9 cellular contexts compared by ENCODE assay signal in genomic region chr19:52600639-52601024, GRCh38. TPM values are rescaled to one million over a fixed set of nuclear protein-coding genes. Genes with fewer than 3 reads are reported as not detected.
DNase-seq lines count a peak whose midpoint lies in the region; ATAC-seq, FAIRE-seq and TF ChIP-seq lines count a peak whose summit lies in the region.
"Had no signal": no experiment of that assay in that cellular context is flagged by ENCODE, and none has a peak within 500 bp of the region (broad histone marks: within the 10 kb centered on the region; RNA-seq: fewer than 3 reads in every experiment).

No MANE protein-coding gene starts in this region.

- H3K36me3 ChIP-seq in MM.1S (replicated peaks; ENCODE audit: insufficient read depth, low read length): no peaks in the 10 kb centered on the region
- no peaks in the 10 kb centered on the region for H3K36me3 ChIP-seq in GM12878 (ENCODE audit: control insufficient read depth in 2 of 2, insufficient read depth in 2 of 2, low read length in 1 of 2)
- H3K36me3 ChIP-seq in liver (ENCODE audit: control insufficient read depth in 4 of 4, insufficient read depth in 3 of 4, low read depth in 1 of 4, low read length in 3 of 4): peaks cover 0 to 7% (median 3%) of the 10 kb centered on the region in 4 donors
- peaks cover 12 to 16% (median 15%) of the 10 kb centered on the region in 3 donors for H3K36me3 ChIP-seq in tibial artery

- CTCF ChIA-PET in GM12878 (lab: Yijun Ruan, JAX): no interaction called here

- no peak for TF ChIP-seq POLR2A in GM12878 (IDR thresholded peaks at IDR 0.05; ENCODE audit: low read depth, low read length)

- in situ Hi-C loops in GM12878 (cut with MboI): no loop called here

- SMC1A ChIA-PET in GM12878 (lab: Charles Lee; ENCODE audit: uncharacterized antibody, unreplicated experiment): no interaction called here

- H3K79me2 ChIP-seq in MM.1S (ENCODE audit: low read length): no peaks in the 10 kb centered on the region
- no peaks in the 10 kb centered on the region for H3K79me2 ChIP-seq in GM12878 (ENCODE audit: control insufficient read depth, insufficient read depth, low read length)

- no peak for TF ChIP-seq EP300 in GM12878 (IDR thresholded peaks at IDR 0.05; ENCODE audit: borderline replicate concordance in 1 of 2, control insufficient read depth in 1 of 2, low read depth in 2 of 2, low read length in 2 of 2)

- H3K4me1 ChIP-seq in MM.1S (ENCODE audit: low read length) (no peaks in the 10 kb centered on the region), GM12878 (ENCODE audit: control insufficient read depth, insufficient read depth, low read length) (no peaks in the 10 kb centered on the region), liver (ENCODE audit: control insufficient read depth in 4 of 4, insufficient read depth in 4 of 4, low read length in 3 of 4) (peaks cover 0 to 11% (median 1%) of the 10 kb centered on the region in 4 donors), tibial artery (peaks cover 0 to 32% (median 12%) of the 10 kb centered on the region in 4 donors)

- POLR2A ChIA-PET in GM12878 (lab: Charles Lee): interaction anchor here (0.7 kb wide), 1 partner anchor 326 kb away, joined by 4 read pairs; no protein-coding TSS in a partner anchor

- no peak overlapping the region; the same call in 1 of the 2 replicates for H2AFZ ChIP-seq in MM.1S (ENCODE audit: low read length)
- peak overlapping the region; percentile 74 for H2AFZ ChIP-seq in GM12878 (ENCODE audit: control insufficient read depth, low read depth, low read length)

- FAIRE-seq in GM12878 (lab: Jason Lieb, UNC): no peak
- FAIRE-seq: G401.6 had no signal

- H3K27me3 ChIP-seq in MM.1S (replicated peaks; ENCODE audit: insufficient read depth, low read length): no peaks in the 10 kb centered on the region
- no peaks in the 10 kb centered on the region for H3K27me3 ChIP-seq in GM12878 (replicated peaks in 1 of 2; ENCODE audit: control insufficient read depth in 2 of 2, insufficient read depth in 2 of 2, low read length in 1 of 2)
- H3K27me3 ChIP-seq in liver (ENCODE audit: control insufficient read depth in 4 of 4, insufficient read depth in 4 of 4, low read length in 3 of 4): no peaks in the 10 kb centered on the region
- H3K27me3 ChIP-seq in tibial artery: no peaks in the 10 kb centered on the region

- ATAC-seq in GM12878 (peak; percentile 50), HG03520 (IDR thresholded peaks at IDR 0.05; ENCODE audit: unreplicated experiment) (no peak)

- no TSS peak for BruUV-seq in GM12878 (replicated peaks; lab: Mats Ljungman, UMichigan)

- TF ChIP-seq CTCF in MM.1S (IDR thresholded peaks at IDR 0.05; ENCODE audit: low read length) (no peak), GM12878 (IDR thresholded peaks at IDR 0.05 in 2 of 3, conservative IDR thresholded peaks at IDR 0.05 in 1 of 3; ENCODE audit: control insufficient read depth in 2 of 3, extremely low read depth in 1 of 3, insufficient read depth in 1 of 3, low read depth in 3 of 3, low read length in 3 of 3) (no peak), liver (IDR thresholded peaks at IDR 0.05; ENCODE audit: low read depth, low read length, missing input control) (no peak), tibial artery (IDR thresholded peaks at IDR 0.05) (no peak)

- H3K4me2 ChIP-seq in MM.1S (ENCODE audit: low read depth, low read length) (peak overlapping the region; percentile 60; the same call in 1 of the 2 replicates), GM12878 (ENCODE audit: control insufficient read depth, insufficient read depth) (peak overlapping the region; percentile 65)

- WGBS in GM12878 (ENCODE audit: insufficient coverage, insufficient replicate concordance, low lambda C conversion rate, missing lambda C conversion rate): 3% methylated on average over 15 of the region's 15 CpGs
- WGBS in liver: 7% methylated on average over 15 of the region's 15 CpGs

- H3K4me3 ChIP-seq in MM.1S (ENCODE audit: low read length) (peak overlapping the region; percentile 63), GM12878 (peak overlapping the region; percentile 64), liver (ENCODE audit: low read depth in 1 of 3, low read length in 3 of 3) (peak overlapping the region; percentile 35 to 70 (median 58)), tibial artery (peak overlapping the region; percentile 59 to 64)

- H4K20me1 ChIP-seq in MM.1S (ENCODE audit: insufficient read depth, low read length) (no peaks in the 10 kb centered on the region), GM12878 (ENCODE audit: control insufficient read depth, insufficient read depth) (no peaks in the 10 kb centered on the region)

- intact Hi-C loops in GM12878 (cut with micrococcal nuclease; ENCODE audit: unreplicated experiment) (loop anchor here (5.0 kb wide), 1 partner anchor 92 kb away; no protein-coding TSS in a partner anchor), tibial artery (cut with DNase I; ENCODE audit: low total_unique reads) (loop anchor here (5.0 kb wide), 1 partner anchor 37 kb away; the partner anchor contains the start of gene ZNF83)

- no peak overlapping the region for H3K27ac ChIP-seq in MM.1S (ENCODE audit: low read length)
- H3K27ac ChIP-seq in GM12878 (ENCODE audit: control insufficient read depth, insufficient read depth): no peak overlapping the region
- no peak overlapping the region for H3K27ac ChIP-seq in liver (ENCODE audit: low read depth in 1 of 2, low read length in 2 of 2)
- peak overlapping the region; percentile 77 to 87 for H3K27ac ChIP-seq in tibial artery

- no peaks in the 10 kb centered on the region for H3K9me3 ChIP-seq in MM.1S (replicated peaks; ENCODE audit: insufficient read depth, low read length)
- H3K9me3 ChIP-seq in GM12878 (replicated peaks; ENCODE audit: control insufficient read depth, insufficient read depth, low read length): peaks cover 11% of the 10 kb centered on the region
- peaks cover 7 to 20% (median 17%) of the 10 kb centered on the region in 4 donors for H3K9me3 ChIP-seq in liver (ENCODE audit: control insufficient read depth in 4 of 4, low read length in 3 of 4)
- no peaks in the 10 kb centered on the region for H3K9me3 ChIP-seq in tibial artery

- TF ChIP-seq RAD21 in GM12878 (IDR thresholded peaks at IDR 0.05; ENCODE audit: insufficient read depth, low read depth, low read length) (no peak), liver (IDR thresholded peaks at IDR 0.05) (no peak)

- H3K9me2 ChIP-seq in MM.1S (replicated peaks; ENCODE audit: insufficient read depth, low read length): no peaks in the 10 kb centered on the region

- DNase-seq in activated CD8-positive, alpha-beta memory T cell treated with anti-CD3 and anti-CD28 coated beads, Interleukin-2, amount 50 U/mL, for 4 hours: peak; percentile 19
- DNase-seq in activated CD8-positive, alpha-beta memory T cell treated with anti-CD3 and anti-CD28 coated beads, Interleukin-2, amount 50 U/mL, for 48 hours: no peak
- no peak for DNase-seq in MM.1S
- DNase-seq in GM12878 (ENCODE audit: low read depth, low spot score): no peak
- DNase-seq in tibial artery: peak in 1 of 2 donors; percentile 28
- DNase-seq in retina: no peak

- no peak overlapping the region for H3K9ac ChIP-seq in MM.1S (ENCODE audit: low read length)
- peak overlapping the region; percentile 31; the same call in 1 of the 2 replicates for H3K9ac ChIP-seq in GM12878 (ENCODE audit: control insufficient read depth, insufficient read depth, low read length)
- no peak overlapping the region for H3K9ac ChIP-seq in liver (ENCODE audit: low read depth in 1 of 2, low read length in 2 of 2)

- RAD21 ChIA-PET in GM12878 (lab: Charles Lee; ENCODE audit: unreplicated experiment): interaction anchor here (1.9 kb wide), 1 partner anchor 91 kb away, joined by 10 read pairs; no protein-coding TSS in a partner anchor

- H3F3A ChIP-seq in MM.1S (ENCODE audit: insufficient read depth, low read length): no peaks in the 10 kb centered on the region

TF ChIP-seq in liver, 16 proteins besides CTCF, POLR2A, EP300 and RAD21 (continues in another document):
- TF ChIP-seq HNF4G (IDR thresholded peaks at IDR 0.05): no peak
- TF ChIP-seq RXRA (IDR thresholded peaks at IDR 0.05): no peak

RNA-seq across cellular contexts. Expression of gene ZNF701, which starts 30.5 kb away (rescaled TPM):
- 107 and 110 TPM in 2 replicates for total RNA-seq in GM12878 (2013; cell fraction: nucleolus; rRNA removed)
- 8.2 and 11.1 TPM in 2 replicates for total RNA-seq in GM12878 (2014; rRNA removed)
- 9.8 and 10.8 TPM in 2 replicates for total RNA-seq in GM12878 (2014; rRNA removed; fragmentation: Illumina TruSeq; extraction: Trizol)
- 8.8 and 11.5 TPM in 2 replicates for total RNA-seq in GM12878 (2021)
- polyA plus RNA-seq in GM12878 (2011; ENCODE audit: low read depth): 5.8 TPM
- 18.1 and 20.3 TPM in 2 replicates for polyA plus RNA-seq in GM12878 (2011; rRNA removed)
- 10.1 and 10.8 TPM in 2 replicates for polyA plus RNA-seq in GM12878 (2011; cell fraction: cytosol; rRNA removed)
- 15.1 and 19.7 TPM in 2 replicates for polyA plus RNA-seq in GM12878 (2011; cell fraction: nucleus; rRNA removed)
- 6.8 and 6.9 TPM in 2 replicates for polyA plus RNA-seq in GM12878 (2012)
- 5.7 and 7.1 TPM in 2 replicates for polyA plus RNA-seq in GM12878 (2014; fragmentation: Illumina TruSeq; extraction: Trizol)
- polyA plus RNA-seq in GM12878 (2014; fragmentation: Nextera tagmentation; extraction: Ambion mirVana): 1 to 10 TPM; 3.1 to 3.7 TPM
- polyA plus RNA-seq in GM12878 (2014; rRNA removed): 5.4 and 6.8 TPM in 2 replicates
- 1 to 10 TPM; 7.7 to 8.9 TPM for polyA plus RNA-seq in GM12878 (2016; fragmentation: Nextera tagmentation; extraction: Ambion mirVana)
- polyA minus RNA-seq in GM12878 (2011; rRNA and poly(A)+ RNA removed): 30.8 and 43.6 TPM in 2 replicates
- 8.3 and 14.7 TPM in 2 replicates for polyA minus RNA-seq in GM12878 (2011; cell fraction: cytosol; rRNA and poly(A)+ RNA removed)
- polyA minus RNA-seq in GM12878 (2011; cell fraction: nucleus; rRNA and poly(A)+ RNA removed): 14.9 and 23.7 TPM in 2 replicates
- 10 to 100 TPM in 1 of 2 donors, 1 to 10 TPM in 1; 4.9 to 12.8 TPM for total RNA-seq in liver
- 1 to 10 TPM in 1 of 2 donors, under 1 TPM in 1; 0.75 to 1.1 TPM for polyA plus RNA-seq in liver

RNA-seq across cellular contexts. Expression of gene ZNF83, which starts 37.5 kb away (rescaled TPM):
- 361 and 381 TPM in 2 replicates for total RNA-seq in GM12878 (2013; cell fraction: nucleolus; rRNA removed)
- total RNA-seq in GM12878 (2014; rRNA removed): 19.7 and 27.4 TPM in 2 replicates
- 35.2 and 37.3 TPM in 2 replicates for total RNA-seq in GM12878 (2014; rRNA removed; fragmentation: Illumina TruSeq; extraction: Trizol)
- 17.6 and 18.2 TPM in 2 replicates for total RNA-seq in GM12878 (2021)
- polyA plus RNA-seq in GM12878 (2011; ENCODE audit: low read depth): 28.7 TPM
- 90.1 and 132 TPM in 2 replicates for polyA plus RNA-seq in GM12878 (2011; rRNA removed)
- polyA plus RNA-seq in GM12878 (2011; cell fraction: cytosol; rRNA removed): 42.6 and 47.6 TPM in 2 replicates
- 125 and 146 TPM in 2 replicates for polyA plus RNA-seq in GM12878 (2011; cell fraction: nucleus; rRNA removed)
- polyA plus RNA-seq in GM12878 (2012): 28.6 and 29.7 TPM in 2 replicates
- 32.0 and 51.8 TPM in 2 replicates for polyA plus RNA-seq in GM12878 (2014; fragmentation: Illumina TruSeq; extraction: Trizol)
- 10 to 100 TPM in 1 of 2 experiments, 1 to 10 TPM in 1; 9.9 to 11.3 TPM for polyA plus RNA-seq in GM12878 (2014; fragmentation: Nextera tagmentation; extraction: Ambion mirVana)
- polyA plus RNA-seq in GM12878 (2014; rRNA removed): 23.7 and 32.0 TPM in 2 replicates
- polyA plus RNA-seq in GM12878 (2016; fragmentation: Nextera tagmentation; extraction: Ambion mirVana): 10 to 100 TPM; 12.0 to 16.4 TPM
- 55.0 and 56.2 TPM in 2 replicates for polyA minus RNA-seq in GM12878 (2011; rRNA and poly(A)+ RNA removed)
- 28.3 and 28.7 TPM in 2 replicates for polyA minus RNA-seq in GM12878 (2011; cell fraction: cytosol; rRNA and poly(A)+ RNA removed)
- polyA minus RNA-seq in GM12878 (2011; cell fraction: nucleus; rRNA and poly(A)+ RNA removed): 36.8 and 54.2 TPM in 2 replicates
- total RNA-seq in liver: 10 to 100 TPM in 1 of 2 donors, 1 to 10 TPM in 1; 8.2 to 19.8 TPM
- polyA plus RNA-seq in liver: 1 to 10 TPM; 2.7 to 3.6 TPM

Comparison
In these comparisons a context has a peak if more than half of its experiments do, and no peak if none do; other contexts are left out.
1. H3K27ac ChIP-seq: peak in tibial artery (2 of 2); none in MM.1S (single experiment), GM12878 (single experiment) and liver (0 of 2).
2. Peak in every context shown above with its lines, with median percentiles within 50 percentile points of each other: H3K4me3 ChIP-seq.